In the genomic region with DNA sequence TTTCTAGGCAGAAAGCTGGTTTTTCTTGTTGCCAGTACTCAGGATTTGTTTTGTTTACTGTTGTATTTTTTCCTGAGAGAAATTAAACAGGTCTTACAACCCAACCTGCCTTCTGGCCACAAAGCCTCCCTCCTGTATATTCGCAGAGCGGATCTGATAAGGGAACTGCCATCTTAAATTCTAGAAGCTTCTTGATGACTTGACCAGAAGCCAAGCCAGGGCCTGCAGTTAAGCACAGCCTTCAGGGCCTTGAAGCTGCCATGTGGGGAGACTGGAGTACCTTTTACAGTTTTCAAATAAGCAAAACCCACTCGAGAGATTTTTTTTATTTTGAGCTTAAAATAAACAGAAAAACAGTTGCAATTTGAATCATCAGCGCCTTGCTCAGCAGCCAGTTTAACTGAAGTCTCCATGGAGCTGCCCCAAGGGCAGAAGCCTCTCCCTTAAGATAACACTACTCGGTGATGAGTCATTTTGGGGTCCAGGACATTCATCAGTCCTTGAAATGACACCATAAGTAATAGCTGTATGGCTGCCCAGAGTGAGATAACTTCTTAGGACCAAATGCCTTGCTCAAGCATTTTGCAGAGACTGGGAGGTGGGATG, we compare ENCODE assay signal across 8 cellular contexts. TPM values are rescaled to one million over a fixed set of nuclear protein-coding genes. Genes with fewer than 3 reads are reported as not detected.
DNase-seq lines count a peak whose midpoint lies in the region; ATAC-seq, FAIRE-seq and TF ChIP-seq lines count a peak whose summit lies in the region.

No MANE protein-coding gene starts in this region.

- no peak overlapping the region for H3K4me3 Mint-ChIP-seq in activated CD8-positive, alpha-beta memory T cell treated with anti-CD3 and anti-CD28 coated beads, Interleukin-2, amount 10 ng/mL, durations not matched to agents 7 days and 5 days
- H3K4me3 Mint-ChIP-seq in astrocyte (ENCODE audit: unreplicated experiment): no peak overlapping the region
- no peak overlapping the region for H3K4me3 Mint-ChIP-seq in stimulated activated memory B cell treated with anti-CD40 and anti-IgM and Interleukin-4, amounts not matched to agents 10 μg/mL and 1 μg/mL and 100 μg/mL, for 72 hours

- H3K27ac Mint-ChIP-seq in activated CD8-positive, alpha-beta memory T cell treated with anti-CD3 and anti-CD28 coated beads, Interleukin-2, amount 10 ng/mL, durations not matched to agents 7 days and 5 days: peak overlapping the region; percentile 34
- H3K27ac Mint-ChIP-seq in astrocyte (ENCODE audit: unreplicated experiment): no peak overlapping the region
- no peak overlapping the region for H3K27ac Mint-ChIP-seq in stimulated activated memory B cell treated with anti-CD40 and anti-IgM and Interleukin-4, amounts not matched to agents 10 μg/mL and 1 μg/mL and 100 μg/mL, for 72 hours

- no peaks in the 10 kb centered on the region for H4K20me1 ChIP-seq in astrocyte (ENCODE audit: insufficient read depth, low read length)

- peaks cover 4% of the 10 kb centered on the region for H3K27me3 Mint-ChIP-seq in activated CD8-positive, alpha-beta memory T cell treated with anti-CD3 and anti-CD28 coated beads, Interleukin-2, amount 10 ng/mL, durations not matched to agents 7 days and 5 days
- no peaks in the 10 kb centered on the region for H3K27me3 Mint-ChIP-seq in astrocyte (ENCODE audit: low read depth, unreplicated experiment)
- H3K27me3 Mint-ChIP-seq in stimulated activated memory B cell treated with anti-CD40 and anti-IgM and Interleukin-4, amounts not matched to agents 10 μg/mL and 1 μg/mL and 100 μg/mL, for 72 hours: no peaks in the 10 kb centered on the region

- CTCF ChIA-PET in activated CD8-positive, alpha-beta memory T cell treated with anti-CD3 and anti-CD28 coated beads, Interleukin-2, amount 10 ng/mL, durations not matched to agents 7 days and 5 days (lab: Charles Lee): interaction anchor here (1.5 kb wide), 1 partner anchor 51 kb away, joined by 3 read pairs; the partner anchor contains the start of gene PHLPP1

- no peak overlapping the region for H3K4me2 ChIP-seq in astrocyte (ENCODE audit: low read length)

- ATAC-seq in activated CD8-positive, alpha-beta memory T cell treated with anti-CD3 and anti-CD28 coated beads, Interleukin-2, amount 10 ng/mL, durations not matched to agents 7 days and 5 days: peak; percentile 68
- ATAC-seq in HG03108 (IDR thresholded peaks at IDR 0.05; ENCODE audit: unreplicated experiment): peak; percentile 77
- peak; percentile 34 for ATAC-seq in stimulated activated memory B cell treated with anti-CD40 and anti-IgM and Interleukin-4, amounts not matched to agents 10 μg/mL and 1 μg/mL and 100 μg/mL, for 72 hours

- no peak for DNase-seq in activated CD8-positive, alpha-beta memory T cell treated with anti-CD3 and anti-CD28 coated beads, Interleukin-2, amount 10 ng/mL, durations not matched to agents 7 days and 5 days
- no peak for DNase-seq in activated CD8-positive, alpha-beta memory T cell treated with anti-CD3 and anti-CD28 coated beads for 24 hours
- DNase-seq in astrocyte (ENCODE audit: low read depth): peak; percentile 69
- no peak for DNase-seq in posterior cingulate gyrus
- no peak for DNase-seq in DMS 273 treated with DMSO at 0.1 percent for 48 hours (lab: John Stamatoyannopoulos, UW)
- no peak for DNase-seq in medulla oblongata (ENCODE audit: extremely low spot score)

- H3K4me3 ChIP-seq in astrocyte (ENCODE audit: insufficient read depth, low read depth, low read length): no peak overlapping the region

- peaks cover 9% of the 10 kb centered on the region for H3K4me1 Mint-ChIP-seq in activated CD8-positive, alpha-beta memory T cell treated with anti-CD3 and anti-CD28 coated beads, Interleukin-2, amount 10 ng/mL, durations not matched to agents 7 days and 5 days
- H3K4me1 Mint-ChIP-seq in astrocyte (ENCODE audit: low read depth, unreplicated experiment): peaks cover 5% of the 10 kb centered on the region
- no peaks in the 10 kb centered on the region for H3K4me1 Mint-ChIP-seq in stimulated activated memory B cell treated with anti-CD40 and anti-IgM and Interleukin-4, amounts not matched to agents 10 μg/mL and 1 μg/mL and 100 μg/mL, for 72 hours

- no peak for TF ChIP-seq CTCF in astrocyte (IDR thresholded peaks at IDR 0.05; ENCODE audit: insufficient read depth, low read depth, low read length)

- H3K4me1 ChIP-seq in astrocyte (ENCODE audit: insufficient read depth, low read length): peaks cover 5% of the 10 kb centered on the region

- no peak overlapping the region for H2AFZ ChIP-seq in astrocyte (ENCODE audit: low read depth, low read length)

- H3K27ac ChIP-seq in astrocyte (ENCODE audit: low read depth, low read length): no peak overlapping the region

- H3K9ac ChIP-seq in astrocyte (ENCODE audit: low read length): no peak overlapping the region

- no peaks in the 10 kb centered on the region for H3K27me3 ChIP-seq in astrocyte (ENCODE audit: insufficient read depth, low read length)

- H3K9me3 Mint-ChIP-seq in activated CD8-positive, alpha-beta memory T cell treated with anti-CD3 and anti-CD28 coated beads, Interleukin-2, amount 10 ng/mL, durations not matched to agents 7 days and 5 days (ENCODE audit: low read depth): no peaks in the 10 kb centered on the region
- no peaks in the 10 kb centered on the region for H3K9me3 Mint-ChIP-seq in astrocyte (ENCODE audit: unreplicated experiment)
- H3K9me3 Mint-ChIP-seq in stimulated activated memory B cell treated with anti-CD40 and anti-IgM and Interleukin-4, amounts not matched to agents 10 μg/mL and 1 μg/mL and 100 μg/mL, for 72 hours: no peaks in the 10 kb centered on the region

- peaks cover 2% of the 10 kb centered on the region for H3K36me3 Mint-ChIP-seq in activated CD8-positive, alpha-beta memory T cell treated with anti-CD3 and anti-CD28 coated beads, Interleukin-2, amount 10 ng/mL, durations not matched to agents 7 days and 5 days
- no peaks in the 10 kb centered on the region for H3K36me3 Mint-ChIP-seq in astrocyte (ENCODE audit: low read depth, unreplicated experiment)
- no peaks in the 10 kb centered on the region for H3K36me3 Mint-ChIP-seq in stimulated activated memory B cell treated with anti-CD40 and anti-IgM and Interleukin-4, amounts not matched to agents 10 μg/mL and 1 μg/mL and 100 μg/mL, for 72 hours

- no peaks in the 10 kb centered on the region for H3K9me3 ChIP-seq in astrocyte (ENCODE audit: insufficient read depth, low read depth, low read length)

- FAIRE-seq in astrocyte (lab: Jason Lieb, UNC): no peak

- no peaks in the 10 kb centered on the region for H3K79me2 ChIP-seq in astrocyte (ENCODE audit: insufficient read depth, low read length)

- no peaks in the 10 kb centered on the region for H3K36me3 ChIP-seq in astrocyte (ENCODE audit: insufficient read depth, low read length)

- intact Hi-C loops in posterior cingulate gyrus (cut with DNase I): no loop called here

RNA-seq across cellular contexts. Expression of gene PHLPP1, which starts 51.5 kb away (rescaled TPM):
- total RNA-seq in activated CD8-positive, alpha-beta memory T cell treated with anti-CD3 and anti-CD28 coated beads, Interleukin-2, amount 10 ng/mL, durations not matched to agents 7 days and 5 days: 10 to 100 TPM in 1 of 2 experiments, 1 to 10 TPM in 1; 9.8 to 18.3 TPM
- total RNA-seq in astrocyte: 11.2 and 13.3 TPM in 2 replicates
